ENCODE assay signal across 1 cellular context in the genomic region with DNA sequence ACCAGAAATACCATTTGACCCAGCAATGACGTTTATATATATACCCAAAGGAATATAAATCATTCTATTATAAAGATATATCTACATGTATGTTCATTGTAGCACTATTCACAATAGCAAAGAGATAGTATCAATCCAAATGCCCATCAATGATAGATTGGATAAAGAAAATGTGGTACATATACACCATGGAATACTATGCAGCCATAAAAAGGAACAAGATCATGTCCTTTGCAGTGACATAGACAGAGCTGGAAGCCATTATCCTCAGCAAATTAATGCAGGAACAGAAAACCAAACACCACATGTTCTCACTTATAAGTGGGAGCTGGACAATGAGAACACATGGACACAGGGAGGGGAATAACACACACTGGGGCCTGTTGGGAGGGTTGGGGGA. TPM values are rescaled to one million over a fixed set of nuclear protein-coding genes. Genes with fewer than 3 reads are reported as not detected.
"Had no signal": no experiment of that assay in that cellular context is flagged by ENCODE, and none has a peak within 500 bp of the region (broad histone marks: within the 10 kb centered on the region; RNA-seq: fewer than 3 reads in every experiment).

No MANE protein-coding gene starts in this region.

RNA-seq across cellular contexts. Expression of a gene that starts 55.5 kb away (rescaled TPM):
- total RNA-seq: RPMI7951 had no signal
